25 cellular contexts compared by ENCODE assay signal in genomic region chr14:105388976-105389375, GRCh38. TPM values are rescaled to one million over a fixed set of nuclear protein-coding genes. Genes with fewer than 3 reads are reported as not detected.
A peak's percentile ranks its signal among the peaks of the same experiment; 100 is the strongest.
DNase-seq lines count a peak whose midpoint lies in the region; ATAC-seq, FAIRE-seq and TF ChIP-seq lines count a peak whose summit lies in the region.
"Had no signal": no experiment of that assay in that cellular context is flagged by ENCODE, and none has a peak within 500 bp of the region (broad histone marks: within the 10 kb centered on the region; RNA-seq: fewer than 3 reads in every experiment).

No MANE protein-coding gene starts in this region.

- in situ Hi-C loops in GM12878 (cut with MboI), result no loop called here

- TF ChIP-seq POLR2A in GM12878 (IDR thresholded peaks at IDR 0.05; ENCODE audit: low read depth, low read length), result 0 out of 2 replicates have a peak, but pooled peaks have one; percentile 28
- TF ChIP-seq POLR2A in spleen (IDR thresholded peaks at IDR 0.05), result no peak
- no peak for TF ChIP-seq POLR2A in GM12892 (IDR thresholded peaks at IDR 0.05; ENCODE audit: low read depth, low read length)

- FAIRE-seq in GM12878 (lab: Jason Lieb, UNC) (no peak), GM12892 (lab: Jason Lieb, UNC) (no peak)

- H3K27me3 ChIP-seq in GM06990 (replicated peaks; ENCODE audit: control insufficient read depth, insufficient read depth, low read length) (no peaks in the 10 kb centered on the region), GM12878 (replicated peaks in 1 of 2; ENCODE audit: control insufficient read depth in 2 of 2, insufficient read depth in 2 of 2, low read length in 1 of 2) (no peaks in the 10 kb centered on the region), layer of hippocampus (ENCODE audit: control insufficient read depth, insufficient read depth, low read length) (no peaks in the 10 kb centered on the region), spleen (replicated peaks in 1 of 7) (no peaks in the 10 kb centered on the region)
- H3K27me3 ChIP-seq: Peyer's patch, thyroid gland had no signal

- RAD21 ChIA-PET in GM12878 (lab: Charles Lee; ENCODE audit: unreplicated experiment), result interaction anchor here (1.6 kb wide), 1 partner anchor 92 kb away, joined by 3 read pairs; no protein-coding TSS in a partner anchor

- no peaks in the 10 kb centered on the region for H3K79me2 ChIP-seq in GM12878 (ENCODE audit: control insufficient read depth, insufficient read depth, low read length)

- H3K36me3 ChIP-seq in GM06990 (ENCODE audit: control insufficient read depth, insufficient read depth, low read length), result no peaks in the 10 kb centered on the region
- no peaks in the 10 kb centered on the region; a peak in 1 of 4 replicates for H3K36me3 ChIP-seq in GM12878 (ENCODE audit: control insufficient read depth in 2 of 2, insufficient read depth in 2 of 2, low read length in 1 of 2)
- H3K36me3 ChIP-seq in spleen, result peaks cover 0 to 67% (median 35%) of the 10 kb centered on the region in 6 donors
- H3K36me3 ChIP-seq: prostate gland had no signal

- 68% methylated on average over 16 of the region's 16 CpGs for WGBS in GM12878 (ENCODE audit: insufficient coverage, insufficient replicate concordance, low lambda C conversion rate, missing lambda C conversion rate)
- 83 to 92% (median 90%) methylated on average over 9 to 16 of the region's 16 CpGs for WGBS in spleen, 5 donors

- H2AFZ ChIP-seq in GM12878 (ENCODE audit: control insufficient read depth, low read depth, low read length), result no peak overlapping the region

- no peaks in the 10 kb centered on the region for H3K9me3 ChIP-seq in GM12878 (replicated peaks; ENCODE audit: control insufficient read depth, insufficient read depth, low read length)
- no peaks in the 10 kb centered on the region for H3K9me3 ChIP-seq in spleen
- H3K9me3 ChIP-seq: Peyer's patch, prostate gland, thyroid gland had no signal

- TF ChIP-seq RAD21 in GM12878 (IDR thresholded peaks at IDR 0.05; ENCODE audit: insufficient read depth, low read depth, low read length), result no peak

- H3K4me3 ChIP-seq in GM06990 (replicated peaks; ENCODE audit: low read depth, low read length), result no peak overlapping the region
- H3K4me3 ChIP-seq in GM12878, result no peak overlapping the region
- no peak overlapping the region for H3K4me3 ChIP-seq in spleen
- H3K4me3 ChIP-seq: coronary artery, Peyer's patch, prostate gland, thyroid gland had no signal

- H3K27ac ChIP-seq in GM12878 (ENCODE audit: control insufficient read depth, insufficient read depth) (no peak overlapping the region), layer of hippocampus (ENCODE audit: low read depth, low read length) (peak overlapping the region; percentile 81), spleen (peak overlapping the region in 5 of 8 donors; percentile 54 to 80 (median 77))
- H3K27ac ChIP-seq: prostate gland, thyroid gland had no signal

- POLR2A ChIA-PET in GM12878 (lab: Charles Lee), result no interaction called here

- no TSS peak for BruUV-seq in GM12878 (replicated peaks; lab: Mats Ljungman, UMichigan)

- peak; percentile 8 for DNase-seq in GM06990 (ENCODE audit: extremely low read depth, insufficient read length)
- no peak for DNase-seq in GM12878 (ENCODE audit: low read depth, low spot score)
- DNase-seq in spleen, result no peak
- no peak for DNase-seq in NCI-H226
- no peak for DNase-seq in HCEC 1CT
- no peak for DNase-seq in superior temporal gyrus (ENCODE audit: extremely low spot score)
- no peak for DNase-seq in GM12892 (ENCODE audit: insufficient read length)
- DNase-seq: activated CD4-positive, alpha-beta T cell treated with anti-CD3 and anti-CD28 coated beads for 4 hours; activated gamma-delta T cell; activated naive CD8-positive, alpha-beta T cell treated with anti-CD3 and anti-CD28 coated beads, Interleukin-2, amount 10 ng/mL, durations not matched to agents 7 days and 5 days; effector memory CD8-positive, alpha-beta T cell; naive thymus-derived CD4-positive, alpha-beta T cell; NCI-H1048; NCI-H2107; NCI-H446; NCI-H748 treated with DMSO at 0.1 percent for 48 hours; Peyer's patch; SIG-M5; stimulated activated naive CD4-positive, alpha-beta T cell treated with Interleukin-2 at 50 U/mL for 16 hours; SW 1271; thyroid gland had no signal

- TF ChIP-seq CTCF in GM06990 (IDR thresholded peaks at IDR 0.05; ENCODE audit: insufficient read depth, low read length, poor library complexity, severe bottlenecking) (no peak), GM12878 (IDR thresholded peaks at IDR 0.05 in 2 of 3, conservative IDR thresholded peaks at IDR 0.05 in 1 of 3; ENCODE audit: control insufficient read depth in 2 of 3, extremely low read depth in 1 of 3, insufficient read depth in 1 of 3, low read depth in 3 of 3, low read length in 3 of 3) (no peak), spleen (IDR thresholded peaks at IDR 0.05 in 8 of 11, conservative IDR thresholded peaks at IDR 0.05 in 3 of 11) (no peak)

- intact Hi-C loops in GM12878 (cut with micrococcal nuclease; ENCODE audit: unreplicated experiment) (no loop called here), spleen (cut with DNase I; ENCODE audit: low total_unique reads) (no loop called here)

- no peaks in the 10 kb centered on the region for H3K4me1 ChIP-seq in GM12878 (ENCODE audit: control insufficient read depth, insufficient read depth, low read length)
- peaks cover 0 to 48% (median 26%) of the 10 kb centered on the region in 6 donors for H3K4me1 ChIP-seq in spleen
- H3K4me1 ChIP-seq: prostate gland, thyroid gland had no signal

- H3K4me2 ChIP-seq in GM12878 (ENCODE audit: control insufficient read depth, insufficient read depth), result no peak overlapping the region

- SMC1A ChIA-PET in GM12878 (lab: Charles Lee; ENCODE audit: uncharacterized antibody, unreplicated experiment), result no interaction called here

- no peak overlapping the region for H3K9ac ChIP-seq in GM12878 (ENCODE audit: control insufficient read depth, insufficient read depth, low read length)

- no peak for ATAC-seq in GM12878
- ATAC-seq: effector memory CD8-positive, alpha-beta T cell; HCT116 had no signal

- CTCF ChIA-PET in GM12878 (lab: Yijun Ruan, JAX), result interaction anchor here (1.1 to 1.3 kb wide), 2 partner anchors 18 to 101 kb away, joined by 4 read pairs; no protein-coding TSS in a partner anchor

- no peak for TF ChIP-seq EP300 in GM12878 (IDR thresholded peaks at IDR 0.05; ENCODE audit: borderline replicate concordance in 1 of 2, control insufficient read depth in 1 of 2, low read depth in 2 of 2, low read length in 2 of 2)

- no peaks in the 10 kb centered on the region for H4K20me1 ChIP-seq in GM12878 (ENCODE audit: control insufficient read depth, insufficient read depth)

RNA-seq across cellular contexts. Expression of gene TEX22, which starts 9.4 kb away (rescaled TPM):
- 1.2 and 2.5 TPM in 2 replicates for total RNA-seq in GM12878 (2013; cell fraction: nucleolus; rRNA removed)
- total RNA-seq in GM12878 (2014; rRNA removed), result 0.49 and 1.0 TPM in 2 replicates
- 0.54 and 0.64 TPM in 2 replicates for total RNA-seq in GM12878 (2014; rRNA removed; fragmentation: Illumina TruSeq; extraction: Trizol)
- 2.7 and 4.0 TPM in 2 replicates for total RNA-seq in GM12878 (2021)
- 0.18 TPM for polyA plus RNA-seq in GM12878 (2011; ENCODE audit: low read depth)
- 0.12 and 0.15 TPM in 2 replicates for polyA plus RNA-seq in GM12878 (2011; rRNA removed)
- polyA plus RNA-seq in GM12878 (2011; cell fraction: cytosol; rRNA removed), result 0.15 and 0.32 TPM in 2 replicates
- 2.1 and 2.2 TPM in 2 replicates for polyA plus RNA-seq in GM12878 (2011; cell fraction: nucleus; rRNA removed)
- polyA plus RNA-seq in GM12878 (2012), result 0.32 and 0.34 TPM in 2 replicates
- 0.12 TPM in 1 of 2 replicates, not detected in the other for polyA plus RNA-seq in GM12878 (2014; fragmentation: Illumina TruSeq; extraction: Trizol)
- under 1 TPM in 1 of 2 experiments, not detected in 1; 0.02 TPM for polyA plus RNA-seq in GM12878 (2014; fragmentation: Nextera tagmentation; extraction: Ambion mirVana)
- polyA plus RNA-seq in GM12878 (2014; rRNA removed), result 0.63 and 0.80 TPM in 2 replicates
- 1 to 10 TPM; 1.1 to 1.3 TPM for polyA plus RNA-seq in GM12878 (2016; fragmentation: Nextera tagmentation; extraction: Ambion mirVana)
- 0.10 and 0.15 TPM in 2 replicates for polyA minus RNA-seq in GM12878 (2011; rRNA and poly(A)+ RNA removed)
- not detected in 2 replicates for polyA minus RNA-seq in GM12878 (2011; cell fraction: cytosol; rRNA and poly(A)+ RNA removed)
- polyA minus RNA-seq in GM12878 (2011; cell fraction: nucleus; rRNA and poly(A)+ RNA removed), result 0.38 and 0.60 TPM in 2 replicates
- 1 to 10 TPM in 5 of 7 donors, under 1 TPM in 2; 0.33 to 5.3 (median 1.8) TPM for total RNA-seq in spleen
- polyA plus RNA-seq in spleen, result under 1 TPM; 0.33 to 0.59 (median 0.54) TPM
- polyA plus RNA-seq in GM12892 (2012; ENCODE audit: missing spikeins), result 0.32 TPM

RNA-seq across cellular contexts. Expression of gene MTA1, which starts 30.7 kb away (rescaled TPM):
- total RNA-seq in GM12878 (2013; cell fraction: nucleolus; rRNA removed), result 130 and 153 TPM in 2 replicates
- total RNA-seq in GM12878 (2014; rRNA removed) (53.3 and 62.6 TPM in 2 replicates), GM12878 (2014; rRNA removed; fragmentation: Illumina TruSeq; extraction: Trizol) (28.1 and 30.8 TPM in 2 replicates), GM12878 (2021) (138 and 162 TPM in 2 replicates), spleen (100 to 1,000 TPM in 3 of 7 donors, 10 to 100 TPM in 4; 63.7 to 128 (median 82.6) TPM)
- 20.4 TPM for polyA plus RNA-seq in GM12878 (2011; ENCODE audit: low read depth)
- polyA plus RNA-seq in GM12878 (2011; rRNA removed) (26.0 and 52.3 TPM in 2 replicates), GM12878 (2014; fragmentation: Illumina TruSeq; extraction: Trizol) (9.6 and 30.4 TPM in 2 replicates), GM12878 (2014; fragmentation: Nextera tagmentation; extraction: Ambion mirVana) (under 1 TPM; 0.14 to 0.69 TPM), GM12878 (2014; rRNA removed) (114 and 134 TPM in 2 replicates), GM12878 (2016; fragmentation: Nextera tagmentation; extraction: Ambion mirVana) (10 to 100 TPM in 1 of 2 experiments, 1 to 10 TPM in 1; 7.7 to 10.3 TPM), spleen (10 to 100 TPM; 33.0 to 83.1 (median 52.6) TPM)
- polyA plus RNA-seq in GM12878 (2011; cell fraction: cytosol; rRNA removed), result 41.2 and 55.8 TPM in 2 replicates
- polyA plus RNA-seq in GM12878 (2011; cell fraction: nucleus; rRNA removed), result 459 and 605 TPM in 2 replicates
- polyA plus RNA-seq in GM12878 (2012), result 68.8 and 74.0 TPM in 2 replicates
- 22.1 and 40.2 TPM in 2 replicates for polyA minus RNA-seq in GM12878 (2011; rRNA and poly(A)+ RNA removed)
- polyA minus RNA-seq in GM12878 (2011; cell fraction: cytosol; rRNA and poly(A)+ RNA removed), result 42.9 and 49.3 TPM in 2 replicates
- 62.5 and 113 TPM in 2 replicates for polyA minus RNA-seq in GM12878 (2011; cell fraction: nucleus; rRNA and poly(A)+ RNA removed)
- 24.6 TPM for polyA plus RNA-seq in GM12892 (2012; ENCODE audit: missing spikeins)
